Comparison of ENCODE assay signal across 25 cellular contexts in the genomic region with DNA sequence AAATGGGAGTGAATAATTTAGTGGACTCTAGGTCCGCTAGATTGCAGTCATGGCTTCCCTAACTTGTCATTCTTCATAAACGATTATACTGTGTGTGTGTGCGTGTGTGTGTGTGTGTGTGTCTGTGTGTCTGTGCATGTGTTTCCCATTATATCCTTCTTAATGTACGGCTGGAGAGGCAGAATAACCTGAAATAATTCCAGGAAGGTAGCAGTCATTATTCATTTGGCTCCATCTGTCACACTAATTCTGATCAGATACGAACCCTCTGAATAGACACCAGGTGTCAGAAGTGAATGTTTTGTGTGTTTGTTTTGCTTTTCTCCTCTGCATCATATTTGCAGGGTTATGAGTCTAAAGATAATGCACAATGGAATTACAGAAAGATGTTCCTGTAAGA.
"Had no signal": no experiment of that assay in that cellular context is flagged by ENCODE, and none has a peak within 500 bp of the region (broad histone marks: within the 10 kb centered on the region; RNA-seq: fewer than 3 reads in every experiment).

No MANE protein-coding gene starts in this region.

- H3K4me3 ChIP-seq: coronary artery, dorsolateral prefrontal cortex had no signal

- H3K9me3 Mint-ChIP-seq: activated CD4-positive, alpha-beta T cell treated with anti-CD3 and anti-CD28 coated beads, Interleukin-2, amount 10 ng/mL, durations not matched to agents 7 days and 5 days; activated T-cell treated with anti-CD3 and anti-CD28 coated beads, Interleukin-2, amount 50 U/mL, for 24 hours; endodermal cell had no signal

- H3K27ac Mint-ChIP-seq: activated CD4-positive, alpha-beta memory T cell treated with anti-CD3 and anti-CD28 coated beads, Interleukin-2, amount 10 ng/mL, durations not matched to agents 7 days and 5 days; activated CD4-positive, alpha-beta T cell treated with anti-CD3 and anti-CD28 coated beads, Interleukin-2, amount 10 ng/mL, durations not matched to agents 7 days and 5 days; activated naive CD4-positive, alpha-beta T cell treated with anti-CD3 and anti-CD28 coated beads, Interleukin-2, amount 10 ng/mL, durations not matched to agents 7 days and 5 days; activated naive CD4-positive, alpha-beta T cell treated with anti-CD3 and anti-CD28 coated beads, Interleukin-2, amount 50 U/mL, for 72 hours; activated naive CD8-positive, alpha-beta T cell treated with anti-CD3 and anti-CD28 coated beads, Interleukin-2, amount 10 ng/mL, durations not matched to agents 7 days and 5 days; activated T-cell treated with anti-CD3 and anti-CD28 coated beads, Interleukin-2, amount 50 U/mL, for 24 hours; activated T-cell treated with anti-CD3 and anti-CD28 coated beads, Interleukin-2, amount 50 U/mL, for 72 hours; dendritic cell treated with granulocyte-macrophage colony-stimulating factor and Interleukin-4, amounts not matched to agents 40 ng/mL and 50 ng/mL, for 4 days; endodermal cell had no signal

- DNase-seq: activated CD4-positive, alpha-beta memory T cell treated with anti-CD3 and anti-CD28 coated beads, Interleukin-2, amount 10 ng/mL, durations not matched to agents 7 days and 5 days; activated CD4-positive, alpha-beta T cell treated with anti-CD3 and anti-CD28 coated beads for 1 hour; activated CD4-positive, alpha-beta T cell treated with anti-CD3 and anti-CD28 coated beads for 4 hours; activated CD4-positive, alpha-beta T cell treated with anti-CD3 and anti-CD28 coated beads, Interleukin-2, amount 10 ng/mL, durations not matched to agents 7 days and 5 days; activated CD4-positive, alpha-beta T cell treated with anti-CD3 and anti-CD28 coated beads, Interleukin-2, amount 50 U/mL, for 4 hours; activated CD8-positive, alpha-beta memory T cell treated with anti-CD3 and anti-CD28 coated beads, Interleukin-2, amount 50 U/mL, for 48 hours; activated gamma-delta T cell; activated naive CD4-positive, alpha-beta T cell; activated naive CD4-positive, alpha-beta T cell treated with anti-CD3 and anti-CD28 coated beads, Interleukin-2, amount 10 ng/mL, durations not matched to agents 7 days and 5 days; activated naive CD8-positive, alpha-beta T cell treated with anti-CD3 and anti-CD28 coated beads, Interleukin-2, amount 10 ng/mL, durations not matched to agents 7 days and 5 days; activated T-cell treated with anti-CD3 and anti-CD28 coated beads for 4 hours; activated T-cell treated with anti-CD3 and anti-CD28 coated beads, Interleukin-2, amount 50 U/mL, for 24 hours; activated T-cell treated with anti-CD3 and anti-CD28 coated beads, Interleukin-2, amount 50 U/mL, for 72 hours; brain microvascular endothelial cell; dorsolateral prefrontal cortex; effector memory CD4-positive, alpha-beta T cell; endodermal cell; foreskin fibroblast; head of caudate nucleus; hippocampal formation had no signal

- H3K36me3 Mint-ChIP-seq: activated naive CD4-positive, alpha-beta T cell treated with anti-CD3 and anti-CD28 coated beads, Interleukin-2, amount 10 ng/mL, durations not matched to agents 7 days and 5 days; activated naive CD4-positive, alpha-beta T cell treated with anti-CD3 and anti-CD28 coated beads, Interleukin-2, amount 50 U/mL, for 72 hours; activated naive CD8-positive, alpha-beta T cell treated with anti-CD3 and anti-CD28 coated beads, Interleukin-2, amount 10 ng/mL, durations not matched to agents 7 days and 5 days had no signal

- H3K4me1 Mint-ChIP-seq: activated CD4-positive, alpha-beta memory T cell treated with anti-CD3 and anti-CD28 coated beads, Interleukin-2, amount 10 ng/mL, durations not matched to agents 7 days and 5 days; activated CD4-positive, alpha-beta T cell treated with anti-CD3 and anti-CD28 coated beads, Interleukin-2, amount 10 ng/mL, durations not matched to agents 7 days and 5 days; activated naive CD4-positive, alpha-beta T cell treated with anti-CD3 and anti-CD28 coated beads, Interleukin-2, amount 10 ng/mL, durations not matched to agents 7 days and 5 days; activated naive CD8-positive, alpha-beta T cell treated with anti-CD3 and anti-CD28 coated beads, Interleukin-2, amount 10 ng/mL, durations not matched to agents 7 days and 5 days; central memory CD8-positive, alpha-beta T cell had no signal

- H3K4me3 Mint-ChIP-seq: activated CD4-positive, alpha-beta memory T cell treated with anti-CD3 and anti-CD28 coated beads, Interleukin-2, amount 10 ng/mL, durations not matched to agents 7 days and 5 days; activated CD4-positive, alpha-beta T cell treated with anti-CD3 and anti-CD28 coated beads, Interleukin-2, amount 10 ng/mL, durations not matched to agents 7 days and 5 days; activated naive CD4-positive, alpha-beta T cell treated with anti-CD3 and anti-CD28 coated beads, Interleukin-2, amount 10 ng/mL, durations not matched to agents 7 days and 5 days; activated naive CD8-positive, alpha-beta T cell treated with anti-CD3 and anti-CD28 coated beads, Interleukin-2, amount 10 ng/mL, durations not matched to agents 7 days and 5 days; activated T-cell treated with anti-CD3 and anti-CD28 coated beads, Interleukin-2, amount 50 U/mL, for 24 hours; activated T-cell treated with anti-CD3 and anti-CD28 coated beads, Interleukin-2, amount 50 U/mL, for 72 hours; central memory CD8-positive, alpha-beta T cell; dendritic cell treated with granulocyte-macrophage colony-stimulating factor and Interleukin-4, amounts not matched to agents 40 ng/mL and 50 ng/mL, for 4 days; endodermal cell had no signal

- H3K27me3 Mint-ChIP-seq: activated CD4-positive, alpha-beta memory T cell treated with anti-CD3 and anti-CD28 coated beads, Interleukin-2, amount 10 ng/mL, durations not matched to agents 7 days and 5 days; activated CD4-positive, alpha-beta T cell treated with anti-CD3 and anti-CD28 coated beads, Interleukin-2, amount 10 ng/mL, durations not matched to agents 7 days and 5 days; activated naive CD4-positive, alpha-beta T cell treated with anti-CD3 and anti-CD28 coated beads, Interleukin-2, amount 10 ng/mL, durations not matched to agents 7 days and 5 days; activated naive CD8-positive, alpha-beta T cell treated with anti-CD3 and anti-CD28 coated beads, Interleukin-2, amount 10 ng/mL, durations not matched to agents 7 days and 5 days; activated T-cell treated with anti-CD3 and anti-CD28 coated beads, Interleukin-2, amount 50 U/mL, for 24 hours; central memory CD8-positive, alpha-beta T cell; dendritic cell treated with granulocyte-macrophage colony-stimulating factor and Interleukin-4, amounts not matched to agents 40 ng/mL and 50 ng/mL, for 4 days had no signal

- ATAC-seq: activated naive CD4-positive, alpha-beta T cell treated with anti-CD3 and anti-CD28 coated beads, Interleukin-2, amount 50 U/mL, for 72 hours; activated T-cell treated with anti-CD3 and anti-CD28 coated beads, Interleukin-2, amount 50 U/mL, for 72 hours; esophagus mucosa had no signal

- H3K27ac ChIP-seq: brain microvascular endothelial cell, coronary artery, dorsolateral prefrontal cortex had no signal

- H3K36me3 ChIP-seq: brain microvascular endothelial cell had no signal

- H3K27me3 ChIP-seq: brain microvascular endothelial cell had no signal
